In the genomic region with DNA sequence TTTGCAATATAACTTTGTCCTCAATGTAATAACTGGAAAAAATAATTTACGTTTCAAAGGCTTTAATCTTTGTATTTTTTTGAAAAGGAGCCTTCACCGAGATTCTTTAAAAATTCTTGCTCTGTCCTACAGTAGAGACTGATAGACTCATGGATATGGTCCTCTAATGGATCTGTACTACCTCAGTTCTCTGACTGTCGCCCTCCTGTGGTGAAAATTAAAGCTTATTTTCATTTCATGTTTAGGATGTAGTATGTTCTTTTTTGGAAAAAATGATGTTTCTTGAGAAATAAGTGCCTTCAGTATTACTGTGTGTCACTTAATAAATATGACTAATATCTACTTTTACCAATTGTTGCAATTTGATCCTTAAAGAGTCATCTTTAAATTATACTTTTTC, we compare ENCODE assay signal across 7 cellular contexts.
DNase-seq lines count a peak whose midpoint lies in the region; ATAC-seq and TF ChIP-seq lines count a peak whose summit lies in the region.
"Not testable (repeated sequence)": the region's sequence is repeated elsewhere in the genome, so short reads cannot be mapped to it uniquely, and the experiment has no call there.

No MANE protein-coding gene starts in this region.

- not testable (repeated sequence) for H3K36me3 ChIP-seq in HAP-1 (replicated peaks); PC-3 (ENCODE audit: low read depth, low read length); endodermal cell (ENCODE audit: control insufficient read depth, insufficient read depth, low read length); hepatocyte (replicated peaks; ENCODE audit: insufficient read depth, low read depth)

- peaks cover 10 to 25% (median 18%) of the 10 kb centered on the region in 7 donors for H3K9me3 Mint-ChIP-seq in CD14-positive monocyte
- H3K9me3 Mint-ChIP-seq in endodermal cell = peaks cover 53% of the 10 kb centered on the region

- POLR2A ChIA-PET in PC-3 (lab: Charles Lee; ENCODE audit: unreplicated experiment) = not testable (repeated sequence)

- not testable (repeated sequence) for H3K27me3 Mint-ChIP-seq in CD14-positive monocyte (ENCODE audit: low read depth in 3 of 3); endodermal cell (ENCODE audit: insufficient read depth)

- H3K4me1 ChIP-seq in HAP-1; PC-3 (ENCODE audit: insufficient read depth, low read length); endodermal cell (ENCODE audit: control insufficient read depth, insufficient read depth, low read length); hepatocyte (ENCODE audit: insufficient read depth): not testable (repeated sequence)

- H3K27me3 ChIP-seq in HAP-1 (ENCODE audit: low read depth); PC-3 (ENCODE audit: low read length); endodermal cell (ENCODE audit: control insufficient read depth, insufficient read depth, low read length, poor library complexity, severe bottlenecking); hepatocyte: not testable (repeated sequence)

- not testable (repeated sequence) for H3K27ac ChIP-seq in PC-3 (ENCODE audit: low read length); endodermal cell (ENCODE audit: low read depth, low read length); hepatocyte

- not testable (repeated sequence) for H3K9me3 ChIP-seq in HAP-1; PC-3 (ENCODE audit: low read length); hepatocyte (ENCODE audit: low read depth)
- peaks cover 20% of the 10 kb centered on the region for H3K9me3 ChIP-seq in endodermal cell (ENCODE audit: control insufficient read depth, low read length)

- TF ChIP-seq CTCF in CD14-positive monocyte (IDR thresholded peaks at IDR 0.05) (peak; percentile 10), PC-3 (conservative IDR thresholded peaks at IDR 0.05; ENCODE audit: low read depth, low read length) (peak; percentile 38; the same call in 1 of the 2 replicates), endodermal cell (conservative IDR thresholded peaks at IDR 0.05) (peak; percentile 61), hepatocyte (IDR thresholded peaks at IDR 0.05; ENCODE audit: poor library complexity) (peak; percentile 20)

- not testable (repeated sequence) for DNase-seq in CD14-positive monocyte (ENCODE audit: low spot score); endodermal cell
- peak; percentile 7 to 37 for DNase-seq in HAP-1 (ENCODE audit: low spot score in 2 of 2)
- peak; percentile 17 for DNase-seq in LHCN-M2 (ENCODE audit: low read depth)
- DNase-seq in PC-3 = peak; percentile 52
- DNase-seq in SK-MEL-5 (ENCODE audit: low read depth, low spot score) = peak; percentile 62
- peak; percentile 5 for DNase-seq in hepatocyte (ENCODE audit: low spot score)

- in situ Hi-C loops in HAP-1 (cut with MboI; ENCODE audit: low sequenced_read_pairs); SK-MEL-5 (cut with HindIII; ENCODE audit: low pct_unique_long_range_greater_than_20kb, low sequenced_read_pairs): not testable (repeated sequence)

- not testable (repeated sequence) for H3K4me3 ChIP-seq in HAP-1; PC-3 (ENCODE audit: low read length); endodermal cell (ENCODE audit: low read length); hepatocyte

- not testable (repeated sequence) for H3K4me3 Mint-ChIP-seq in CD14-positive monocyte, endodermal cell

- not testable (repeated sequence) for H3K27ac Mint-ChIP-seq in CD14-positive monocyte, endodermal cell

- not testable (repeated sequence) for H3F3A ChIP-seq in PC-3 (ENCODE audit: low read length, unreplicated experiment)

- H3K36me3 Mint-ChIP-seq in CD14-positive monocyte = peaks cover 8 to 12% of the 10 kb centered on the region in 2 donors
- H3K36me3 Mint-ChIP-seq in endodermal cell (ENCODE audit: low read depth) = peaks cover 16% of the 10 kb centered on the region

- intact Hi-C loops in CD14-positive monocyte (cut with micrococcal nuclease); PC-3 (cut with micrococcal nuclease): not testable (repeated sequence)

- not testable (repeated sequence) for H2AFZ ChIP-seq in PC-3 (ENCODE audit: low read length); hepatocyte

- not testable (repeated sequence) for H3K4me2 ChIP-seq in PC-3 (ENCODE audit: low read length); hepatocyte

- H4K20me1 ChIP-seq in PC-3 (ENCODE audit: low read length); hepatocyte (ENCODE audit: insufficient read depth, poor library complexity, severe bottlenecking): not testable (repeated sequence)

- 80% methylated on average over 2 of the region's 3 CpGs; no CpG with 5 or more reads in 1 of the 2 experiments for WGBS in endodermal cell (ENCODE audit: insufficient coverage in 1 of 2, insufficient read length in 1 of 2), 2 experiments
- WGBS in hepatocyte (ENCODE audit: low lambda C conversion rate, missing lambda C conversion rate) = 30% methylated on average over 3 of the region's 3 CpGs

- not testable (repeated sequence) for H3K9ac ChIP-seq in PC-3 (ENCODE audit: low read length); endodermal cell (ENCODE audit: extremely low read depth, low read length, poor library complexity, severe bottlenecking)

- CTCF ChIA-PET in PC-3 (lab: Charles Lee) = not testable (repeated sequence)

- H3K4me1 Mint-ChIP-seq in CD14-positive monocyte, endodermal cell: not testable (repeated sequence)

- not testable (repeated sequence) for H3K79me2 ChIP-seq in PC-3 (ENCODE audit: low read length); hepatocyte

- not testable (repeated sequence) for ATAC-seq in PC-3

- not testable (repeated sequence) for H3K9me2 ChIP-seq in PC-3 (replicated peaks; ENCODE audit: low read length); hepatocyte (replicated peaks; ENCODE audit: insufficient read depth)

- not testable (repeated sequence) for BruUV-seq in PC-3 (replicated peaks; lab: Mats Ljungman, UMichigan)

Comparison
In these comparisons a context has a peak if more than half of its experiments do, and no peak if none do; other contexts are left out.
1. CTCF ChIP-seq: peak in every context shown above with its lines; median percentile 61 in endodermal cell; 38 in PC-3; 20 in hepatocyte; 10 in CD14-positive monocyte.